ENCODE assay signal across 4 cellular contexts in the genomic region with DNA sequence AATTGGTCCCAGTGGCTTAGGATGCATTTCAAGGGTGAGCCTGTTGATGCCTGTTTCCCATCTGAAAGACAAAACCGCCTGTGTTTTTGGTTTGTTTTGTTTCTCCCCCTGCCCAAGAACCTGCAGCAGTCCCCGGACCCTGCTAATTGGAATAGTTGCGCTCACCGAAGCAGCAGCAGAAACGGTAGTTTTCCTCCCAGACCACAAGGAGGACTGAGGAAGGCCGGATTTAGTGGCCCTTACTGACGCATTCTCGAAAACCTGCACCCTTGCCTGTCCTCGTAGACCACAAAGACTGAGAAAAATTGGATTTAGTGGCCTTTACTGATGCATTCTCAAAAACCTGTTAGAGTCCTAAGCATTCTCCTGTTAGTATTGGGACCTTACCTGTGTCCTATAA. TPM values are rescaled to one million over a fixed set of nuclear protein-coding genes. Genes with fewer than 3 reads are reported as not detected.
"Had no signal": no experiment of that assay in that cellular context is flagged by ENCODE, and none has a peak within 500 bp of the region (broad histone marks: within the 10 kb centered on the region; RNA-seq: fewer than 3 reads in every experiment).

No MANE protein-coding gene starts in this region.

RNA-seq across cellular contexts. Expression of a gene that starts 16.7 kb away (rescaled TPM):
- total RNA-seq: activated T-cell treated with anti-CD3 and anti-CD28 coated beads, Interleukin-2, amount 50 U/mL, for 4 hours; chondrocyte; dermis blood vessel endothelial cell had no signal

RNA-seq across cellular contexts. Expression of a gene that starts 28.1 kb away (rescaled TPM):
- total RNA-seq: activated T-cell treated with anti-CD3 and anti-CD28 coated beads, Interleukin-2, amount 50 U/mL, for 4 hours; dermis blood vessel endothelial cell had no signal
- polyA plus RNA-seq: aorta had no signal
